In the genomic region with DNA sequence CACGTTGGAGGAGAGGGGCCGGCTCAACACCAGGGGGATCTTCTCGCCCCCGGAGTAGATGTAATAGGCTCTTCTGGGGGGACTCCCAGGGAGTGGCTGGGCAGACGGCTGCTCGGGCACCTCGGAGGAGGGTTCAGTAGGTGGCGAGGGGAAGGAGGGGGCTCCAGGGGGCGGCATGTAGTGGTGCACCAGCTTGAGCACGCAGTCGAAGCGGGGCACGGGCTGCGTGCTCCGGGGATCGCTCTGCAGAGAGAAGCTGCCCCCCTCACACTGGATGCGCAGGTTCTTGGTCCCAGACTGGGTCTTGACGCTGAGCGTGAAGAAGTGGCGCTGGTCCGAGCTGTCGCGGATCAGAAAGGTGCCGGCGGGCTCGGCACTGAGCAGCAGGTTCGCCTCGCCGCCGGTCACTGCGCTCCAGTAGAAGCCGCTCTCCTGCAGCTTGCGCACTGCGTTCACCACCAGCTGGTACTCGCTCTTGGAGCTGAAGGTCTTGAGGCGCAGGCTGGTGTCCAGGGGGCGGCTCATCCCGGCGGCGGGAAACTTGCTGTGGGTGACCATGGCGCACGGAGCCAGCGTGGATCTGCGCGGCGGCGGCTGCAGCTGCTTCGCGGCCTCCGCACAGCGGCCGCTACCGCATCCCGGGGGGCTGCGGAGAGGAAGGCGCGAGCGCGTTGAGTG, we compare ENCODE assay signal across 8 cellular contexts. TPM values are rescaled to one million over a fixed set of nuclear protein-coding genes. Genes with fewer than 3 reads are reported as not detected.
DNase-seq lines count a peak whose midpoint lies in the region; ATAC-seq and TF ChIP-seq lines count a peak whose summit lies in the region.

No MANE protein-coding gene starts in this region.

- H3K36me3 Mint-ChIP-seq in nephron progenitor cell (ENCODE audit: low read depth): peaks cover 19% of the 10 kb centered on the region

- H3K9me3 Mint-ChIP-seq in nephron progenitor cell: no peaks in the 10 kb centered on the region

- peaks cover 69% of the 10 kb centered on the region for H3K4me1 Mint-ChIP-seq in nephron progenitor cell

- H3K27me3 ChIP-seq in DND-41 (ENCODE audit: insufficient read depth, low read length, poor library complexity) (peaks cover 11% of the 10 kb centered on the region), SJCRH30 (no peaks in the 10 kb centered on the region)

- TF ChIP-seq CTCF in DND-41 (IDR thresholded peaks at IDR 0.05; ENCODE audit: borderline replicate concordance, extremely low read depth, low read length, poor library complexity, severe bottlenecking) (no peak), epithelial cell of esophagus (IDR thresholded peaks at IDR 0.05; ENCODE audit: insufficient read depth, low read depth, low read length, missing control alignments) (no peak), nephron progenitor cell (IDR thresholded peaks at IDR 0.05) (no peak)

- no peak overlapping the region for H3K27ac ChIP-seq in DND-41 (ENCODE audit: low read length)
- no peak overlapping the region; the same call in 1 of the 2 replicates for H3K27ac ChIP-seq in SJCRH30

- peaks cover 16% of the 10 kb centered on the region for H3K27me3 Mint-ChIP-seq in nephron progenitor cell (ENCODE audit: low read depth, poor library complexity)

- DNase-seq in DND-41: no peak
- no peak for DNase-seq in SJCRH30
- peak; percentile 63 for DNase-seq in epithelial cell of esophagus (ENCODE audit: low read depth)
- DNase-seq in nephron progenitor cell: peak; percentile 52
- no peak for DNase-seq in AML-193 (lab: John Stamatoyannopoulos, UW)
- no peak for DNase-seq in T1000 (lab: John Stamatoyannopoulos, UW)

- peaks cover 15% of the 10 kb centered on the region; the same call in 1 of the 2 replicates for H4K20me1 ChIP-seq in DND-41 (ENCODE audit: insufficient read depth, low read length)

- ATAC-seq in DND-41 (ENCODE audit: insufficient read depth, low read depth) (no peak), GM21515 (IDR thresholded peaks at IDR 0.05; ENCODE audit: unreplicated experiment) (no peak), HG03280 (IDR thresholded peaks at IDR 0.05; ENCODE audit: unreplicated experiment) (no peak)

- H2AFZ ChIP-seq in DND-41 (ENCODE audit: low read depth, low read length): no peak overlapping the region

- H3K9ac ChIP-seq in DND-41 (ENCODE audit: low read depth, low read length): peak overlapping the region; percentile 66; the same call in 1 of the 2 replicates

- H3K4me3 Mint-ChIP-seq in nephron progenitor cell: peak overlapping the region; percentile 79

- H3K4me2 ChIP-seq in DND-41 (ENCODE audit: insufficient read depth, low read length): peak overlapping the region; percentile 86

- H3K36me3 ChIP-seq in DND-41 (ENCODE audit: insufficient read depth, low read length) (no peaks in the 10 kb centered on the region), SJCRH30 (peaks cover 34% of the 10 kb centered on the region)

- H3K4me3 ChIP-seq in DND-41 (ENCODE audit: low read depth in 1 of 2, low read length in 2 of 2) (peak overlapping the region in 1 of 2 experiments; percentile 58; a peak in 1 of 4 replicates), SJCRH30 (peak overlapping the region; percentile 90), epithelial cell of esophagus (ENCODE audit: low read length) (peak overlapping the region; percentile 28)

- no peaks in the 10 kb centered on the region for H3K9me3 ChIP-seq in DND-41 (ENCODE audit: insufficient read depth, low read length, severe bottlenecking)
- H3K9me3 ChIP-seq in SJCRH30 (replicated peaks): no peaks in the 10 kb centered on the region

- H3K79me2 ChIP-seq in DND-41 (ENCODE audit: insufficient read depth, low read length): no peaks in the 10 kb centered on the region

- H3K4me1 ChIP-seq in DND-41 (ENCODE audit: insufficient read depth, low read length) (peaks cover 19% of the 10 kb centered on the region), SJCRH30 (peaks cover 44% of the 10 kb centered on the region)

- H3K27ac Mint-ChIP-seq in nephron progenitor cell: no peak overlapping the region

RNA-seq across cellular contexts. Expression of a gene that starts 1.2 kb away (rescaled TPM):
- total RNA-seq in SJCRH30 (2014; rRNA removed; shearing (Covaris generic)): 27.5 and 28.9 TPM in 2 replicates

RNA-seq across cellular contexts. Expression of a gene that starts 19.8 kb away (rescaled TPM):
- total RNA-seq in SJCRH30 (2014; rRNA removed; shearing (Covaris generic)): 59.8 and 66.2 TPM in 2 replicates

Comparison
In these comparisons a context has a peak if more than half of its experiments do, and no peak if none do; other contexts are left out.
1. DNase-seq: peak in epithelial cell of esophagus (single experiment) and nephron progenitor cell (single experiment); none in DND-41 (single experiment), SJCRH30 (0 of 2), AML-193 (0 of 2) and T1000 (single experiment).